8 cellular contexts compared by ENCODE assay signal in the genomic region with DNA sequence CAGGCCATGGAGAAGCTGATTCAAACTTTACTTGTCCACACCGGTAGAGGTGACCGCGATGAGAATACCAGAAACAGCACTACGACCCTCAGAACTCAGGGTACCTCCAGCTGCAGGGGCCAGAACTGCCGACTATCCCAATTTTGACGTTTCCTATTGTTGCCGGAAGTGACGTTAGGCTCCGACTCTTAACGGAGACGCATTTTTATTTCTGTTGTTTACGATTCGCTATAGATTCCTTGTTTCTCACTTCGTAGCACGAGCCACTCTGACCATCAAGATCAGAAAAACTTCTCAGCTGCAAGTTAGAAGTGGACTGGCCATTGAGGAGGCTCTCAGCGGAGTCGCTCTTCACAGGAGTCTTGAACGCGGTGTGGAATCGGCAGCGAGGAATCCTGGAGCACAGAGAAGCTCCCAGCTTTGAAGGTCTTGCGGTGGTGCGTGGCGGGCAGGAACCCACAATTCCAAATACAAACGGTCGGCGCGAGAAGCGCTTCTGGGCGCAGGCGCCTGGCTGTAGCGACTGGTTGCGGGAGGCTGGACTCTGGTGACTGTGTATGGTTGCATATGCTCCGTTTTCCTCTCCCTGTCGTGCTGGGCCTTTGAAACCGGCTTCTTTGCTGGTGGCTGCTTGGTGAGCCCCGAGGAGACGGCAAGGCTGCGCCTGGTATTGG. TPM values are rescaled to one million over a fixed set of nuclear protein-coding genes. Genes with fewer than 3 reads are reported as not detected.
A peak's percentile ranks its signal among the peaks of the same experiment; 100 is the strongest.
DNase-seq lines count a peak whose midpoint lies in the region; ATAC-seq and TF ChIP-seq lines count a peak whose summit lies in the region.

A gene with protein sequence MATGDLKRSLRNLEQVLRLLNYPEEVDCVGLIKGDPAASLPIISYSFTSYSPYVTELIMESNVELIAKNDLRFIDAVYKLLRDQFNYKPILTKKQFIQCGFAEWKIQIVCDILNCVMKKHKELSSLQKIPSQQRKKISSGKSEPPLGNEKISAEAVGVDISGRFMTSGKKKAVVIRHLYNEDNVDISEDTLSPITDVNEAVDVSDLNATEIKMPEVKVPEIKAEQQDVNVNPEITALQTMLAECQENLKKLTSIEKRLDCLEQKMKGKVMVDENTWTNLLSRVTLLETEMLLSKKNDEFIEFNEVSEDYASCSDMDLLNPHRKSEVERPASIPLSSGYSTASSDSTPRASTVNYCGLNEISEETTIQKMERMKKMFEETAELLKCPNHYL (plus strand): TSS at position 405 of the 674 bp plus-strand sequence. CDS start 15,211 bp downstream, outside the sequence.
A gene with protein sequence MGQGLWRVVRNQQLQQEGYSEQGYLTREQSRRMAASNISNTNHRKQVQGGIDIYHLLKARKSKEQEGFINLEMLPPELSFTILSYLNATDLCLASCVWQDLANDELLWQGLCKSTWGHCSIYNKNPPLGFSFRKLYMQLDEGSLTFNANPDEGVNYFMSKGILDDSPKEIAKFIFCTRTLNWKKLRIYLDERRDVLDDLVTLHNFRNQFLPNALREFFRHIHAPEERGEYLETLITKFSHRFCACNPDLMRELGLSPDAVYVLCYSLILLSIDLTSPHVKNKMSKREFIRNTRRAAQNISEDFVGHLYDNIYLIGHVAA (minus strand): TSS at position 161 of the 674 bp plus-strand sequence. CDS start 20,575 bp downstream, outside the sequence.

- H3K27ac Mint-ChIP-seq in natural killer cell = peak within 1 kb of the TSS; percentile 99

- intact Hi-C loops in natural killer cell (cut with micrococcal nuclease) = loop anchor here (2.0 to 5.0 kb wide), 3 partner anchors 239 to 1914 kb away; a partner anchor contains a TSS

- no peak for TF ChIP-seq CTCF in natural killer cell (IDR thresholded peaks at IDR 0.05)

- H3K36me3 Mint-ChIP-seq in natural killer cell = no peaks in the 10 kb centered on the region

- H3K4me3 Mint-ChIP-seq in natural killer cell = peak within 1 kb of the TSS; percentile 99

- peak; percentile 68; the same call in 1 of the 2 replicates for TF ChIP-seq EP300 in Ishikawa (IDR thresholded peaks at IDR 0.05; ENCODE audit: borderline replicate concordance)

- ATAC-seq in GM21576 (IDR thresholded peaks at IDR 0.05; ENCODE audit: unreplicated experiment) = peak; percentile 54
- ATAC-seq in natural killer cell = peak; percentile 59 to 76 (median 68)

- DNase-seq in DMS53 treated with DMSO at 0.1 percent for 48 hours (lab: John Stamatoyannopoulos, UW; ENCODE audit: unreplicated experiment) = peak; percentile 44
- DNase-seq in RPMI8226 = peak; percentile 65
- DNase-seq in activated T-helper 1 cell treated with anti-CD3 and anti-CD28 coated beads, Interleukin-2, amount 50 U/mL, for 16 hours (ENCODE audit: low read depth in 1 of 2, low spot score in 1 of 2) = peak; percentile 46 to 49
- peak; percentile 90 for DNase-seq in fibroblast of peridontal ligament (ENCODE audit: extremely low read depth)
- peak; percentile 66 for DNase-seq in natural killer cell
- DNase-seq in stimulated activated naive CD4-positive, alpha-beta T cell (lab: John Stamatoyannopoulos, UW) = peak; percentile 60 to 95 (median 76)

- no peaks in the 10 kb centered on the region for H3K9me3 Mint-ChIP-seq in natural killer cell

- peaks cover 71 to 76% of the 10 kb centered on the region in 2 donors for H3K4me1 Mint-ChIP-seq in natural killer cell

- H3K27me3 Mint-ChIP-seq in natural killer cell (ENCODE audit: low read depth in 2 of 2) = no peaks in the 10 kb centered on the region

- no peak for TF ChIP-seq RAD21 in Ishikawa (IDR thresholded peaks at IDR 0.05; ENCODE audit: low read depth)

TF ChIP-seq in Ishikawa, 13 proteins besides CTCF, POLR2A, EP300 and RAD21:
- TF ChIP-seq, protein P1, sequence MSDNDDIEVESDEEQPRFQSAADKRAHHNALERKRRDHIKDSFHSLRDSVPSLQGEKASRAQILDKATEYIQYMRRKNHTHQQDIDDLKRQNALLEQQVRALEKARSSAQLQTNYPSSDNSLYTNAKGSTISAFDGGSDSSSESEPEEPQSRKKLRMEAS (IDR thresholded peaks at IDR 0.05) = peak; percentile 78
- no peak for TF ChIP-seq EGR1 (IDR thresholded peaks at IDR 0.05)
- TF ChIP-seq, protein P2, sequence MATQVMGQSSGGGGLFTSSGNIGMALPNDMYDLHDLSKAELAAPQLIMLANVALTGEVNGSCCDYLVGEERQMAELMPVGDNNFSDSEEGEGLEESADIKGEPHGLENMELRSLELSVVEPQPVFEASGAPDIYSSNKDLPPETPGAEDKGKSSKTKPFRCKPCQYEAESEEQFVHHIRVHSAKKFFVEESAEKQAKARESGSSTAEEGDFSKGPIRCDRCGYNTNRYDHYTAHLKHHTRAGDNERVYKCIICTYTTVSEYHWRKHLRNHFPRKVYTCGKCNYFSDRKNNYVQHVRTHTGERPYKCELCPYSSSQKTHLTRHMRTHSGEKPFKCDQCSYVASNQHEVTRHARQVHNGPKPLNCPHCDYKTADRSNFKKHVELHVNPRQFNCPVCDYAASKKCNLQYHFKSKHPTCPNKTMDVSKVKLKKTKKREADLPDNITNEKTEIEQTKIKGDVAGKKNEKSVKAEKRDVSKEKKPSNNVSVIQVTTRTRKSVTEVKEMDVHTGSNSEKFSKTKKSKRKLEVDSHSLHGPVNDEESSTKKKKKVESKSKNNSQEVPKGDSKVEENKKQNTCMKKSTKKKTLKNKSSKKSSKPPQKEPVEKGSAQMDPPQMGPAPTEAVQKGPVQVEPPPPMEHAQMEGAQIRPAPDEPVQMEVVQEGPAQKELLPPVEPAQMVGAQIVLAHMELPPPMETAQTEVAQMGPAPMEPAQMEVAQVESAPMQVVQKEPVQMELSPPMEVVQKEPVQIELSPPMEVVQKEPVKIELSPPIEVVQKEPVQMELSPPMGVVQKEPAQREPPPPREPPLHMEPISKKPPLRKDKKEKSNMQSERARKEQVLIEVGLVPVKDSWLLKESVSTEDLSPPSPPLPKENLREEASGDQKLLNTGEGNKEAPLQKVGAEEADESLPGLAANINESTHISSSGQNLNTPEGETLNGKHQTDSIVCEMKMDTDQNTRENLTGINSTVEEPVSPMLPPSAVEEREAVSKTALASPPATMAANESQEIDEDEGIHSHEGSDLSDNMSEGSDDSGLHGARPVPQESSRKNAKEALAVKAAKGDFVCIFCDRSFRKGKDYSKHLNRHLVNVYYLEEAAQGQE (IDR thresholded peaks at IDR 0.05; ENCODE audit: low read depth) = no peak
- no peak for TF ChIP-seq YY1 (IDR thresholded peaks at IDR 0.05; ENCODE audit: low read depth)
- peak; percentile 87 for TF ChIP-seq CREB1 (IDR thresholded peaks at IDR 0.05; ENCODE audit: low read depth)
- TF ChIP-seq, protein P3, sequence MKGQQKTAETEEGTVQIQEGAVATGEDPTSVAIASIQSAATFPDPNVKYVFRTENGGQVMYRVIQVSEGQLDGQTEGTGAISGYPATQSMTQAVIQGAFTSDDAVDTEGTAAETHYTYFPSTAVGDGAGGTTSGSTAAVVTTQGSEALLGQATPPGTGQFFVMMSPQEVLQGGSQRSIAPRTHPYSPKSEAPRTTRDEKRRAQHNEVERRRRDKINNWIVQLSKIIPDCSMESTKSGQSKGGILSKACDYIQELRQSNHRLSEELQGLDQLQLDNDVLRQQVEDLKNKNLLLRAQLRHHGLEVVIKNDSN (IDR thresholded peaks at IDR 0.05) = no peak
- no peak for TF ChIP-seq TCF12 (IDR thresholded peaks at IDR 0.05; ENCODE audit: low read depth)
- TF ChIP-seq CEBPB (IDR thresholded peaks at IDR 0.05) = no peak
- TF ChIP-seq NFIC (IDR thresholded peaks at IDR 0.05) = no peak
- peak; percentile 60 for TF ChIP-seq FOXM1 (IDR thresholded peaks at IDR 0.05; ENCODE audit: borderline replicate concordance, low read depth)
- TF ChIP-seq ZBTB7A (IDR thresholded peaks at IDR 0.05; ENCODE audit: low read depth) = no peak
- peak; percentile 65 for TF ChIP-seq TAF1 (IDR thresholded peaks at IDR 0.05; ENCODE audit: low read depth)
- TF ChIP-seq TEAD4 (IDR thresholded peaks at IDR 0.05) = no peak; the same call in 1 of the 2 replicates

RNA-seq across cellular contexts. Expression of the first gene that starts in this region (rescaled TPM):
- 10 to 100 TPM; 21.7 to 25.2 (median 23.4) TPM for total RNA-seq in natural killer cell

RNA-seq across cellular contexts. Expression of the second gene that starts in this region (rescaled TPM):
- total RNA-seq in natural killer cell = 10 to 100 TPM; 12.3 to 15.2 (median 14.8) TPM

Comparison
In these comparisons a context has a peak if more than half of its experiments do, and no peak if none do; other contexts are left out.
1. Peak in every context shown above with its lines: DNase-seq and ATAC-seq.